8 cellular contexts compared by ENCODE assay signal in genomic region chr20:542777-543368, GRCh38. TPM values are rescaled to one million over a fixed set of nuclear protein-coding genes. Genes with fewer than 3 reads are reported as not detected.
A peak's percentile ranks its signal among the peaks of the same experiment; 100 is the strongest.
DNase-seq lines count a peak whose midpoint lies in the region; ATAC-seq and TF ChIP-seq lines count a peak whose summit lies in the region.

No MANE protein-coding gene starts in this region.

- dilution Hi-C loops in IMR-90 (cut with HindIII; ENCODE audit: low sequenced_read_pairs, unreplicated experiment) = no loop called here

- no peak overlapping the region; the same call in 1 of the 2 replicates for H4K91ac ChIP-seq in IMR-90 (ENCODE audit: insufficient read depth, low read depth, low read length)
- H4K91ac ChIP-seq in neuronal stem cell (ENCODE audit: low read depth, low read length, poor library complexity) = no peak overlapping the region

- TF ChIP-seq CTCF in BJ (IDR thresholded peaks at IDR 0.05; ENCODE audit: insufficient read depth, low read depth, low read length) (no peak), IMR-90 (conservative IDR thresholded peaks at IDR 0.05; ENCODE audit: low read depth, low read length) (no peak), fibroblast of mammary gland (conservative IDR thresholded peaks at IDR 0.05; ENCODE audit: control insufficient read depth, insufficient read depth, low read depth, low read length) (no peak)

- H3K14ac ChIP-seq in IMR-90 (replicated peaks; ENCODE audit: low read depth, low read length) (peak overlapping the region; percentile 96; the same call in 1 of the 2 replicates), neuronal stem cell (ENCODE audit: low read length) (no peak overlapping the region)

- no peak overlapping the region for H2BK12ac ChIP-seq in neuronal stem cell (ENCODE audit: low read length)

- no peak overlapping the region for H4K5ac ChIP-seq in IMR-90 (ENCODE audit: low read depth, low read length)

- H2BK5ac ChIP-seq in IMR-90 (ENCODE audit: low read depth, low read length, poor library complexity, severe bottlenecking) (peak overlapping the region; percentile 96), neuronal stem cell (ENCODE audit: low read length) (peak overlapping the region; percentile 99)

- WGBS in IMR-90 (ENCODE audit: extremely low coverage in 2 of 2, insufficient read length in 1 of 2), 2 experiments = 3% methylated on average over 5 of the region's 12 CpGs; no CpG with 5 or more reads in 1 of the 2 experiments
- no CpG with 5 or more reads among the region's 12 CpGs for WGBS in neuronal stem cell (ENCODE audit: extremely low coverage in 2 of 2, insufficient read length in 2 of 2, insufficient replicate concordance in 1 of 2), 2 donors

- no peaks in the 10 kb centered on the region for H3K9me1 ChIP-seq in IMR-90 (ENCODE audit: insufficient read depth, low read length)

- H3K56ac ChIP-seq in IMR-90 (ENCODE audit: extremely low read depth, insufficient read depth, low read length) = no peak overlapping the region; the same call in 1 of the 2 replicates

- H3K4ac ChIP-seq in IMR-90 (ENCODE audit: low read depth, low read length) = peak overlapping the region; percentile 91
- peak overlapping the region; percentile 99 for H3K4ac ChIP-seq in neuronal stem cell (ENCODE audit: low read length)

- POLR2A ChIA-PET in BJ (lab: Charles Lee) (no interaction called here), IMR-90 (lab: Charles Lee; ENCODE audit: unreplicated experiment) (interaction anchor here (0.6 to 0.7 kb wide), 2 partner anchors 21 to 284 kb away, joined by 3 read pairs; no protein-coding TSS in a partner anchor)
- POLR2A ChIA-PET in activated CD4-positive, alpha-beta memory T cell treated with anti-CD3 and anti-CD28 coated beads for 36 hours (lab: Charles Lee) = interaction anchor here (1.3 to 1.7 kb wide), 5 partner anchors 15 to 195 kb away, joined by 3 to 8 read pairs (median 4); no protein-coding TSS in a partner anchor

- ATAC-seq in GM19351 (IDR thresholded peaks at IDR 0.05; ENCODE audit: unreplicated experiment) (peak; percentile 21), IMR-90 (ENCODE audit: low read depth) (peak; percentile 8), HG03135 (IDR thresholded peaks at IDR 0.05; ENCODE audit: unreplicated experiment) (no peak)

- peaks cover 33% of the 10 kb centered on the region for H3K36me3 Mint-ChIP-seq in activated CD4-positive, alpha-beta memory T cell treated with anti-CD3 and anti-CD28 coated beads for 36 hours

- peaks cover 3 to 47% of the 10 kb centered on the region in 2 experiments; a peak in 2 of 4 replicates for H3K79me1 ChIP-seq in IMR-90 (ENCODE audit: low read depth in 1 of 2, low read length in 2 of 2)
- H3K79me1 ChIP-seq in neuronal stem cell (ENCODE audit: low read depth, low read length) = peaks cover 5% of the 10 kb centered on the region

- no peaks in the 10 kb centered on the region; the same call in 1 of the 2 replicates for H3K4me1 ChIP-seq in IMR-90 (ENCODE audit: control insufficient read depth, insufficient read depth, low read length)
- H3K4me1 ChIP-seq in neuronal stem cell (ENCODE audit: control insufficient read depth in 2 of 2, insufficient read depth in 1 of 2, low read depth in 1 of 2, low read length in 2 of 2) = peaks cover 2 to 3% of the 10 kb centered on the region in 2 donors

- peak overlapping the region; percentile 89 for H3K4me3 ChIP-seq in BJ (ENCODE audit: low read depth, low read length)
- H3K4me3 ChIP-seq in IMR-90 (ENCODE audit: insufficient read depth, low read depth, low read length) = peak overlapping the region; percentile 92
- H3K4me3 ChIP-seq in fibroblast of mammary gland (ENCODE audit: control insufficient read depth, low read depth, low read length) = peak overlapping the region; percentile 90
- peak overlapping the region; percentile 71 to 99 for H3K4me3 ChIP-seq in neuronal stem cell (ENCODE audit: low read length in 2 of 2)

- H4K8ac ChIP-seq in IMR-90 (ENCODE audit: low read depth in 2 of 2, low read length in 2 of 2) = peak overlapping the region in 1 of 2 experiments; percentile 72; a peak in 3 of 4 replicates
- peak overlapping the region; percentile 93 for H4K8ac ChIP-seq in neuronal stem cell (ENCODE audit: low read depth, low read length)

- H3K9ac ChIP-seq in IMR-90 (ENCODE audit: low read depth, low read length) (peak overlapping the region; percentile 94), neuronal stem cell (ENCODE audit: low read depth, low read length, poor library complexity) (peak overlapping the region; percentile 97)

- peaks cover 55% of the 10 kb centered on the region for H3K4me1 Mint-ChIP-seq in activated CD4-positive, alpha-beta memory T cell treated with anti-CD3 and anti-CD28 coated beads for 36 hours (ENCODE audit: low read depth)

- peaks cover 9% of the 10 kb centered on the region for H3K9me3 ChIP-seq in IMR-90 (ENCODE audit: control insufficient read depth, insufficient read depth, low read length)
- H3K9me3 ChIP-seq in neuronal stem cell (replicated peaks in 1 of 2; ENCODE audit: control insufficient read depth in 2 of 2, insufficient read depth in 1 of 2, low read depth in 1 of 2, low read length in 2 of 2) = peaks cover 6 to 41% of the 10 kb centered on the region in 2 donors

- H3K27me3 Mint-ChIP-seq in activated CD4-positive, alpha-beta memory T cell treated with anti-CD3 and anti-CD28 coated beads for 36 hours = peaks cover 4% of the 10 kb centered on the region

- H2AK5ac ChIP-seq in IMR-90 (ENCODE audit: low read depth, low read length) (peak overlapping the region; percentile 77), neuronal stem cell (ENCODE audit: low read depth, low read length) (peak overlapping the region; percentile 96)

- peak overlapping the region; percentile 98 for H2AK9ac ChIP-seq in IMR-90 (replicated peaks; ENCODE audit: low read depth, low read length, poor library complexity)

- no TSS peak for BruUV-seq in IMR-90 (replicated peaks; lab: Mats Ljungman, UMichigan)

- H2BK120ac ChIP-seq in IMR-90 (ENCODE audit: low read depth, low read length) (no peak overlapping the region), neuronal stem cell (ENCODE audit: low read depth, low read length) (peak overlapping the region; percentile 84)

- peak overlapping the region; percentile 85 for H3K4me3 Mint-ChIP-seq in activated CD4-positive, alpha-beta memory T cell treated with anti-CD3 and anti-CD28 coated beads for 36 hours

- peak overlapping the region; percentile 97 for H2AFZ ChIP-seq in IMR-90 (replicated peaks; ENCODE audit: low read length, poor library complexity)
- H2AFZ ChIP-seq in neuronal stem cell (ENCODE audit: low read length) = peak overlapping the region; percentile 90

- peaks cover 9% of the 10 kb centered on the region for H3K9me3 Mint-ChIP-seq in activated CD4-positive, alpha-beta memory T cell treated with anti-CD3 and anti-CD28 coated beads for 36 hours

- no peak for DNase-seq in BJ (ENCODE audit: low read depth)
- no peak for DNase-seq in IMR-90
- DNase-seq in activated CD4-positive, alpha-beta memory T cell treated with anti-CD3 and anti-CD28 coated beads for 36 hours = peak; percentile 38
- DNase-seq in fibroblast of mammary gland (ENCODE audit: low read depth) = no peak
- no peak for DNase-seq in neuronal stem cell (ENCODE audit: low spot score)
- no peak for DNase-seq in UCSD-AML1 (lab: John Stamatoyannopoulos, UW; ENCODE audit: unreplicated experiment)

- H3K27ac ChIP-seq in IMR-90 (ENCODE audit: insufficient read depth, low read length) (peak overlapping the region; percentile 91), neuronal stem cell (replicated peaks; ENCODE audit: low read length) (peak overlapping the region; percentile 82)

- H3K36me3 ChIP-seq in BJ (ENCODE audit: control insufficient read depth, insufficient read depth, low read length) (no peaks in the 10 kb centered on the region), IMR-90 (ENCODE audit: control insufficient read depth, insufficient read depth, low read length) (peaks cover 6% of the 10 kb centered on the region), neuronal stem cell (replicated peaks in 1 of 2; ENCODE audit: control insufficient read depth in 2 of 2, insufficient read depth in 2 of 2, low read length in 2 of 2) (peaks cover 3 to 42% of the 10 kb centered on the region in 2 donors)

- H3K23ac ChIP-seq in IMR-90 (ENCODE audit: low read depth, low read length) = peak overlapping the region; percentile 95
- H3K23ac ChIP-seq in neuronal stem cell (ENCODE audit: low read depth, low read length, poor library complexity) = no peak overlapping the region

- H3K4me2 ChIP-seq in IMR-90 (ENCODE audit: low read depth, low read length) = peak overlapping the region; percentile 89
- H3K4me2 ChIP-seq in neuronal stem cell (ENCODE audit: insufficient read depth, low read length, poor library complexity, severe bottlenecking) = peak overlapping the region; percentile 71

- in situ Hi-C loops in IMR-90 (cut with MboI; ENCODE audit: low sequenced_read_pairs) = loop anchor here (10.0 kb wide), 1 partner anchor 112 kb away; the partner anchor contains the start of gene SRXN1

- TF ChIP-seq RAD21 in IMR-90 (IDR thresholded peaks at IDR 0.05; ENCODE audit: low read length) = no peak

- CTCF ChIA-PET in BJ (lab: Yijun Ruan, JAX) (interaction anchor here (0.8 to 2.2 kb wide), 3 partner anchors 18 to 103 kb away, joined by 5 to 7 read pairs (median 7); no protein-coding TSS in a partner anchor), IMR-90 (lab: Yijun Ruan, JAX) (interaction anchor here (1.4 kb wide), 1 partner anchor 103 kb away, joined by 5 read pairs; no protein-coding TSS in a partner anchor)
- CTCF ChIA-PET in activated CD4-positive, alpha-beta memory T cell treated with anti-CD3 and anti-CD28 coated beads for 36 hours (lab: Charles Lee) = interaction anchor here (0.9 to 3.5 kb wide), 5 partner anchors 23 to 218 kb away, joined by 3 to 16 read pairs (median 3); no protein-coding TSS in a partner anchor

- peak overlapping the region; percentile 96 for H3K27ac Mint-ChIP-seq in activated CD4-positive, alpha-beta memory T cell treated with anti-CD3 and anti-CD28 coated beads for 36 hours

- peaks cover 46% of the 10 kb centered on the region for H4K20me1 ChIP-seq in IMR-90 (ENCODE audit: insufficient read depth, low read length)

- no peak overlapping the region for H2BK20ac ChIP-seq in IMR-90 (ENCODE audit: low read depth, low read length)

- intact Hi-C loops in IMR-90 (cut with micrococcal nuclease) = loop anchor here (5.0 kb wide), 1 partner anchor 191 kb away; no protein-coding TSS in a partner anchor
- intact Hi-C loops in activated CD4-positive, alpha-beta memory T cell treated with anti-CD3 and anti-CD28 coated beads for 36 hours (cut with micrococcal nuclease) = loop anchor here (2.0 to 5.0 kb wide), 4 partner anchors 80 to 289 kb away; partner anchors contain the start of genes FAM110A, RBCK1, SRXN1 and TBC1D20

- no peaks in the 10 kb centered on the region for H3K27me3 ChIP-seq in BJ (ENCODE audit: control insufficient read depth, insufficient read depth, low read length)
- peaks cover 5% of the 10 kb centered on the region for H3K27me3 ChIP-seq in IMR-90 (ENCODE audit: control insufficient read depth, insufficient read depth, low read length)
- peaks cover 0 to 15% (median 5%) of the 10 kb centered on the region in 3 experiments for H3K27me3 ChIP-seq in neuronal stem cell (ENCODE audit: control insufficient read depth in 3 of 3, insufficient read depth in 3 of 3, low read depth in 1 of 3, low read length in 3 of 3)

- no peak overlapping the region for H2BK15ac ChIP-seq in IMR-90 (ENCODE audit: low read depth, low read length)
- no peak overlapping the region for H2BK15ac ChIP-seq in neuronal stem cell (ENCODE audit: low read length)

- H3K18ac ChIP-seq in IMR-90 (ENCODE audit: low read depth, low read length) = peak overlapping the region; percentile 34; the same call in 1 of the 2 replicates
- H3K18ac ChIP-seq in neuronal stem cell (ENCODE audit: low read length) = peak overlapping the region; percentile 99

- TF ChIP-seq POLR2A in IMR-90 (IDR thresholded peaks at IDR 0.05; ENCODE audit: low read depth, low read length) = no peak

RNA-seq across cellular contexts. Expression of gene CSNK2A1, which starts 0.7 kb away (rescaled TPM):
- polyA plus RNA-seq in BJ (2011; rRNA removed) (71.5 and 95.3 TPM in 2 replicates), IMR-90 (2012; rRNA removed) (83.8 and 86.3 TPM in 2 replicates)
- 95.8 and 121 TPM in 2 replicates for polyA minus RNA-seq in BJ (2011; rRNA and poly(A)+ RNA removed)
- total RNA-seq in IMR-90 (2012; rRNA removed) = 151 and 193 TPM in 2 replicates
- polyA plus RNA-seq in IMR-90 (2012; cell fraction: cytosol; rRNA removed) = 27.9 and 35.0 TPM in 2 replicates
- 35.2 and 55.4 TPM in 2 replicates for polyA plus RNA-seq in IMR-90 (2012; cell fraction: nucleus; rRNA removed; ENCODE audit: low replicate concordance)
- 100 to 1,000 TPM; 154 to 155 TPM for total RNA-seq in activated CD4-positive, alpha-beta memory T cell treated with anti-CD3 and anti-CD28 coated beads for 36 hours
- 232 TPM for polyA plus RNA-seq in neuronal stem cell (2013, experiment 1 of 2)
- 239 TPM for polyA plus RNA-seq in neuronal stem cell (2013, experiment 2 of 2)
